Comparison of ENCODE assay signal across 33 cellular contexts in the genomic region with DNA sequence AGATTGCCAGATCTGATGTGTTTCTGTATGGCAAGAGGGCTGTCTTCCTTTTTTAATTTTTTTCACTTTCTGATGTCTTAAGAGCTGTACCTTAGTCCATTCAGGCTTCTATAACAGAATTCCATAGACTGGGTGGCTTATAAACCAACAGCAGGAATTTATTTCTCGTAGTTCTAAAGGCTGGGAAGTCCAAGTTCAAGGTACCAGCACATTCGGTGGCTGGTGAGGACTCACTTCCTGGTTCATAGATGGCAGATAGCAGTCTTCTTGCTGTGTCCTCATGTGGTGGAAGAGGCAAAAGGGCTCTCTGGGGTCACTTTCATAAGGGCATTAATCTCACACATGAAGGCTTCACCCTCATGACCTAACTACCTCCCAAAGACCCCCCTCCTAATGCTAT.
"Had no signal": no experiment of that assay in that cellular context is flagged by ENCODE, and none has a peak within 500 bp of the region (broad histone marks: within the 10 kb centered on the region; RNA-seq: fewer than 3 reads in every experiment).

No MANE protein-coding gene starts in this region.

- H3K9me3 ChIP-seq: adrenal gland, ascending aorta, body of pancreas, breast epithelium had no signal

- H3K27ac ChIP-seq: adrenal gland, ascending aorta, body of pancreas, brain microvascular endothelial cell, breast epithelium, cardiac muscle cell had no signal

- H3K27me3 ChIP-seq: adrenal gland, ascending aorta, body of pancreas, breast epithelium, cardiac muscle cell had no signal

- DNase-seq: activated effector memory CD4-positive, alpha-beta T cell treated with anti-CD3 and anti-CD28 coated beads, Interleukin-2, amount 50 U/mL, for 16 hours; activated effector memory CD4-positive, alpha-beta T cell treated with Interleukin-2 at 50 U/mL for 16 hours; activated gamma-delta T cell; activated gamma-delta T cell treated with Interleukin-2 at 50 U/mL for 16 hours; activated naive CD4-positive, alpha-beta T cell; activated naive CD4-positive, alpha-beta T cell treated with anti-CD3 and anti-CD28 coated beads for 36 hours; activated naive CD4-positive, alpha-beta T cell treated with anti-CD3 and anti-CD28 coated beads, Interleukin-2, amount 10 ng/mL, durations not matched to agents 7 days and 5 days; activated naive CD4-positive, alpha-beta T cell treated with anti-CD3 and anti-CD28 coated beads, Interleukin-2, amount 50 U/mL, for 16 hours; activated naive CD4-positive, alpha-beta T cell treated with Interleukin-2 at 50 U/mL for 16 hours; activated naive CD8-positive, alpha-beta T cell treated with anti-CD3 and anti-CD28 coated beads for 36 hours; activated naive CD8-positive, alpha-beta T cell treated with anti-CD3 and anti-CD28 coated beads, Interleukin-2, amount 10 ng/mL, durations not matched to agents 7 days and 5 days; activated naive CD8-positive, alpha-beta T cell treated with anti-CD3 and anti-CD28 coated beads, Interleukin-2, amount 50 U/mL, for 24 hours; activated T-cell treated with anti-CD3 and anti-CD28 coated beads, Interleukin-2, amount 50 U/mL, for 24 hours; activated T-cell treated with anti-CD3 and anti-CD28 coated beads, Interleukin-2, amount 50 U/mL, for 4 hours; activated T-cell treated with anti-CD3 and anti-CD28 coated beads, Interleukin-2, amount 50 U/mL, for 48 hours; activated T-cell treated with anti-CD3 and anti-CD28 coated beads, Interleukin-2, amount 50 U/mL, for 72 hours; adrenal gland; amniotic stem cell; amygdala; anterior cingulate cortex; aorta; body of pancreas; brain microvascular endothelial cell; caudate nucleus; central memory CD4-positive, alpha-beta T cell; cerebellar nuclear complex had no signal

- H3K36me3 ChIP-seq: adrenal gland, brain microvascular endothelial cell, breast epithelium, cardiac muscle cell had no signal

- ATAC-seq: activated naive CD4-positive, alpha-beta T cell treated with anti-CD3 and anti-CD28 coated beads, Interleukin-2, amount 50 U/mL, for 72 hours; activated naive CD8-positive, alpha-beta T cell treated with anti-CD3 and anti-CD28 coated beads, Interleukin-2, amount 50 U/mL, for 24 hours; activated T-cell treated with anti-CD3 and anti-CD28 coated beads, Interleukin-2, amount 50 U/mL, for 4 hours; activated T-cell treated with anti-CD3 and anti-CD28 coated beads, Interleukin-2, amount 50 U/mL, for 72 hours; activated T-helper 17 cell treated with anti-CD3 and anti-CD28 coated beads, Interleukin-2, amount 50 U/mL, for 72 hours; body of pancreas had no signal

- H3K4me1 ChIP-seq: adrenal gland, ascending aorta, body of pancreas, breast epithelium had no signal

- H3K4me3 ChIP-seq: adrenal gland, ascending aorta, body of pancreas, breast epithelium, cardiac muscle cell had no signal

- FAIRE-seq: astrocyte, bronchial epithelial cell had no signal
